18 cellular contexts compared by ENCODE assay signal in genomic region chr1:76465030-76465429, GRCh38.
DNase-seq lines count a peak whose midpoint lies in the region; ATAC-seq and TF ChIP-seq lines count a peak whose summit lies in the region.
"Had no signal": no experiment of that assay in that cellular context is flagged by ENCODE, and none has a peak within 500 bp of the region (broad histone marks: within the 10 kb centered on the region; RNA-seq: fewer than 3 reads in every experiment).

No MANE protein-coding gene starts in this region.

- H2AFZ ChIP-seq in GM23248: peak overlapping the region; percentile 4; the same call in 1 of the 2 replicates

- DNase-seq in AG08396 (ENCODE audit: low spot score) (peak; percentile 2), GM23248 (peak; percentile 73), adipocyte (ENCODE audit: low read depth) (peak; percentile 28), fibroblast of pulmonary artery (ENCODE audit: low read depth) (peak; percentile 29), NCI-H146 treated with DMSO at 0.1 percent for 48 hours (lab: John Stamatoyannopoulos, UW; ENCODE audit: unreplicated experiment) (no peak), lower leg skin (ENCODE audit: low spot score in 2 of 2) (no peak)
- DNase-seq in stimulated activated effector memory CD8-positive, alpha-beta T cell treated with anti-CD3 and anti-CD28 coated beads, Interleukin-12 subunit alpha, Interleukin-12 subunit beta, amount 100 ng/mL, for 72 hours (ENCODE audit: low spot score in 2 of 2): no peak
- DNase-seq: activated CD4-positive, alpha-beta memory T cell treated with anti-CD3 and anti-CD28 coated beads for 36 hours; activated T-cell treated with anti-CD3 and anti-CD28 coated beads, Interleukin-2, amount 50 U/mL, for 72 hours; endodermal cell; Karpas-422; left ventricle myocardium inferior; NCI-H1105 treated with DMSO at 0.1 percent for 48 hours; NCI-H748 treated with DMSO at 0.1 percent for 48 hours; right lobe of liver; T-cell had no signal

- H3K27me3 ChIP-seq in GM23248 (replicated peaks; ENCODE audit: insufficient read depth): no peaks in the 10 kb centered on the region
- no peaks in the 10 kb centered on the region for H3K27me3 ChIP-seq in adipocyte (replicated peaks; ENCODE audit: control insufficient read depth, insufficient read depth, low read length)
- H3K27me3 ChIP-seq: right lobe of liver had no signal

- no peak for ATAC-seq in GM19397 (IDR thresholded peaks at IDR 0.05; ENCODE audit: unreplicated experiment)
- ATAC-seq in stimulated activated effector memory CD8-positive, alpha-beta T cell treated with anti-CD3 and anti-CD28 coated beads, Interleukin-12 subunit alpha, Interleukin-12 subunit beta, amount 100 ng/mL, for 72 hours: no peak
- ATAC-seq: activated T-cell treated with anti-CD3 and anti-CD28 coated beads, Interleukin-2, amount 50 U/mL, for 72 hours; right lobe of liver; T-cell had no signal

- H3K4me2 ChIP-seq in GM23248 (ENCODE audit: unreplicated experiment): no peak overlapping the region

- peaks cover 5% of the 10 kb centered on the region; the same call in 1 of the 2 replicates for H3F3A ChIP-seq in GM23248 (ENCODE audit: insufficient read depth)

- H3K27ac Mint-ChIP-seq in stimulated activated effector memory CD8-positive, alpha-beta T cell treated with anti-CD3 and anti-CD28 coated beads, Interleukin-12 subunit alpha, Interleukin-12 subunit beta, amount 100 ng/mL, for 72 hours: no peak overlapping the region
- H3K27ac Mint-ChIP-seq: activated CD4-positive, alpha-beta memory T cell treated with anti-CD3 and anti-CD28 coated beads for 36 hours; activated T-cell treated with anti-CD3 and anti-CD28 coated beads, Interleukin-2, amount 50 U/mL, for 72 hours; endodermal cell; T-cell had no signal

- no peaks in the 10 kb centered on the region for H3K9me2 ChIP-seq in GM23248 (ENCODE audit: insufficient read depth)

- H3K4me1 ChIP-seq in GM23248 (ENCODE audit: insufficient read depth): peaks cover 10% of the 10 kb centered on the region
- H3K4me1 ChIP-seq in adipocyte (ENCODE audit: control insufficient read depth, insufficient read depth, low read length): peaks cover 28% of the 10 kb centered on the region
- H3K4me1 ChIP-seq: left ventricle myocardium inferior, right lobe of liver had no signal

- H4K20me1 ChIP-seq in GM23248 (ENCODE audit: insufficient read depth): no peaks in the 10 kb centered on the region

- H3K4me3 ChIP-seq in GM23248 (no peak overlapping the region), adipocyte (ENCODE audit: low read length) (no peak overlapping the region), fibroblast of pulmonary artery (replicated peaks; ENCODE audit: low read depth, low read length) (no peak overlapping the region), lower leg skin (ENCODE audit: low read depth, poor library complexity, severe bottlenecking) (no peak overlapping the region)
- H3K4me3 ChIP-seq: left ventricle myocardium inferior, right lobe of liver had no signal

- H3K4me1 Mint-ChIP-seq in stimulated activated effector memory CD8-positive, alpha-beta T cell treated with anti-CD3 and anti-CD28 coated beads, Interleukin-12 subunit alpha, Interleukin-12 subunit beta, amount 100 ng/mL, for 72 hours: no peaks in the 10 kb centered on the region
- H3K4me1 Mint-ChIP-seq: T-cell had no signal

- intact Hi-C loops in lower leg skin (cut with DNase I; ENCODE audit: low total_unique reads): no loop called here

- H3K4me3 Mint-ChIP-seq in stimulated activated effector memory CD8-positive, alpha-beta T cell treated with anti-CD3 and anti-CD28 coated beads, Interleukin-12 subunit alpha, Interleukin-12 subunit beta, amount 100 ng/mL, for 72 hours: no peak overlapping the region
- H3K4me3 Mint-ChIP-seq: activated CD4-positive, alpha-beta memory T cell treated with anti-CD3 and anti-CD28 coated beads for 36 hours; activated T-cell treated with anti-CD3 and anti-CD28 coated beads, Interleukin-2, amount 50 U/mL, for 72 hours; endodermal cell; T-cell had no signal

- H3K79me2 ChIP-seq in GM23248 (ENCODE audit: insufficient read depth): no peaks in the 10 kb centered on the region

- H3K36me3 ChIP-seq in GM23248 (ENCODE audit: low read depth): no peaks in the 10 kb centered on the region
- no peaks in the 10 kb centered on the region for H3K36me3 ChIP-seq in adipocyte (ENCODE audit: control insufficient read depth, insufficient read depth, low read length, severe bottlenecking)
- H3K36me3 ChIP-seq: left ventricle myocardium inferior, right lobe of liver had no signal

- H3K9me3 ChIP-seq in GM23248 (ENCODE audit: low read depth) (no peaks in the 10 kb centered on the region), adipocyte (ENCODE audit: control insufficient read depth, low read length) (no peaks in the 10 kb centered on the region)
- H3K9me3 ChIP-seq: left ventricle myocardium inferior, right lobe of liver had no signal

- H3K9me3 Mint-ChIP-seq in stimulated activated effector memory CD8-positive, alpha-beta T cell treated with anti-CD3 and anti-CD28 coated beads, Interleukin-12 subunit alpha, Interleukin-12 subunit beta, amount 100 ng/mL, for 72 hours: no peaks in the 10 kb centered on the region
- H3K9me3 Mint-ChIP-seq: activated CD4-positive, alpha-beta memory T cell treated with anti-CD3 and anti-CD28 coated beads for 36 hours; activated T-cell treated with anti-CD3 and anti-CD28 coated beads, Interleukin-2, amount 50 U/mL, for 72 hours; endodermal cell; T-cell had no signal

- TF ChIP-seq POLR2A in lower leg skin (IDR thresholded peaks at IDR 0.05): no peak

- H3K27ac ChIP-seq in GM23248: no peak overlapping the region
- H3K27ac ChIP-seq: left ventricle myocardium inferior, right lobe of liver, VCaP had no signal

- H3K9ac ChIP-seq in GM23248: no peak overlapping the region
- H3K9ac ChIP-seq in adipocyte (ENCODE audit: low read length): peak overlapping the region; percentile 68

- WGBS in GM23248 (ENCODE audit: low coverage in 1 of 2, low lambda C conversion rate in 2 of 2, missing lambda C conversion rate in 2 of 2), 2 experiments: 20 to 26% methylated on average over 2 of the region's 2 CpGs
- WGBS in lower leg skin, 2 donors: 75 to 76% methylated on average over 2 of the region's 2 CpGs

- TF ChIP-seq CTCF in fibroblast of pulmonary artery (IDR thresholded peaks at IDR 0.05; ENCODE audit: low read length, missing control alignments) (no peak), lower leg skin (IDR thresholded peaks at IDR 0.05) (no peak)

- H3K36me3 Mint-ChIP-seq in stimulated activated effector memory CD8-positive, alpha-beta T cell treated with anti-CD3 and anti-CD28 coated beads, Interleukin-12 subunit alpha, Interleukin-12 subunit beta, amount 100 ng/mL, for 72 hours: no peaks in the 10 kb centered on the region
- H3K36me3 Mint-ChIP-seq: activated CD4-positive, alpha-beta memory T cell treated with anti-CD3 and anti-CD28 coated beads for 36 hours; T-cell had no signal

- in situ Hi-C loops in GM23248 (cut with MboI): no loop called here

Comparison
In these comparisons a context has a peak if more than half of its experiments do, and no peak if none do; other contexts are left out.
1. DNase-seq: peak in AG08396 (single experiment), GM23248 (single experiment), adipocyte (single experiment) and fibroblast of pulmonary artery (single experiment); none in NCI-H146 treated with DMSO at 0.1 percent for 48 hours (single experiment), stimulated activated effector memory CD8-positive, alpha-beta T cell treated with anti-CD3 and anti-CD28 coated beads, Interleukin-12 subunit alpha, Interleukin-12 subunit beta, amount 100 ng/mL, for 72 hours (0 of 2) and lower leg skin (0 of 2).